Comparison of ENCODE assay signal across 3 cellular contexts in the genomic region with DNA sequence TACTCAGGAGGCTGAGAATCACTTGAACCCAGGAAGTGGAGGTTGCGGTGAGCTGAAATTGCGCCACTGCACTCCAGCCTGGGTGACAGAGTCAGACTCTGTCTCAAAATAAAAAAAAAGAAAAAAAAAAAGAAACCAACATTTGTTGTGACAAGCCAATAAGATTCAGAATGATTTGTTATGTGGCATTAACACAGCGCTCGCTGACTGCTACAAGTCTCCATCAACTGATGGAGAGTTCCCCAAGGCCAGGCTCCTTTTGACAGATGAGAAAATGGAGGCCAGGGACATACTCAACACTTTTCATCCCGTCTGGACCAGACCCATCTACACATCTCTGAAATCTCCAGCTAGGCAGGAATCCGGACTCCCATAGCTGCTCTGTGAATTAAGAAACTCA.
TF ChIP-seq lines count a peak whose summit lies in the region.

No MANE protein-coding gene starts in this region.

TF ChIP-seq in HepG2, 621 proteins besides CTCF, POLR2A, EP300 and RAD21:
- TF ChIP-seq CREB1 (IDR thresholded peaks at IDR 0.05) (no peak), CREB1 (CRISPR knock-in tag; IDR thresholded peaks at IDR 0.05) (no peak), GPN1 (CRISPR knock-in tag; IDR thresholded peaks at IDR 0.05; ENCODE audit: borderline replicate concordance) (no peak), SYNCRIP (IDR thresholded peaks at IDR 0.05; ENCODE audit: insufficient read depth, low read depth, low read length) (no peak), KLF11 (CRISPR knock-in tag; IDR thresholded peaks at IDR 0.05) (no peak), SRSF4 (IDR thresholded peaks at IDR 0.05; ENCODE audit: low read depth, low read length, poor library complexity, severe bottlenecking) (no peak), RBAK (CRISPR knock-in tag; IDR thresholded peaks at IDR 0.05) (peak; percentile 53; the same call in 1 of the 2 replicates), ZNF501 (CRISPR knock-in tag; IDR thresholded peaks at IDR 0.05) (no peak)
- TF ChIP-seq, protein P1, sequence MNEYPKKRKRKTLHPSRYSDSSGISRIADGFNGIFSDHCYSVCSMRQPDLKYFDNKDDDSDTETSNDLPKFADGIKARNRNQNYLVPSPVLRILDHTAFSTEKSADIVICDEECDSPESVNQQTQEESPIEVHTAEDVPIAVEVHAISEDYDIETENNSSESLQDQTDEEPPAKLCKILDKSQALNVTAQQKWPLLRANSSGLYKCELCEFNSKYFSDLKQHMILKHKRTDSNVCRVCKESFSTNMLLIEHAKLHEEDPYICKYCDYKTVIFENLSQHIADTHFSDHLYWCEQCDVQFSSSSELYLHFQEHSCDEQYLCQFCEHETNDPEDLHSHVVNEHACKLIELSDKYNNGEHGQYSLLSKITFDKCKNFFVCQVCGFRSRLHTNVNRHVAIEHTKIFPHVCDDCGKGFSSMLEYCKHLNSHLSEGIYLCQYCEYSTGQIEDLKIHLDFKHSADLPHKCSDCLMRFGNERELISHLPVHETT (CRISPR knock-in tag; conservative IDR thresholded peaks at IDR 0.05), result no peak
TF ChIP-seq in HepG2: peak in this region for 1.

TF ChIP-seq in HEK293, 187 proteins besides CTCF, POLR2A, EP300 and RAD21:
- TF ChIP-seq RBAK (tag by site-specific recombination; IDR thresholded peaks at IDR 0.05) (peak; percentile 94), ZBTB20 (tag by site-specific recombination; IDR thresholded peaks at IDR 0.05) (no peak), ZBTB48 (tag by site-specific recombination; IDR thresholded peaks at IDR 0.05) (no peak)

TF ChIP-seq in K562, 482 proteins besides CTCF, POLR2A, EP300 and RAD21:
- peak; percentile 40; the same call in 1 of the 2 replicates for TF ChIP-seq BCOR (IDR thresholded peaks at IDR 0.05)
- TF ChIP-seq EP400 (IDR thresholded peaks at IDR 0.05), result no peak
- peak; percentile 37 for TF ChIP-seq RBM25 (IDR thresholded peaks at IDR 0.05; ENCODE audit: low read depth, low read length, severe bottlenecking)
TF ChIP-seq in K562: peak in this region for 2.
